8 cellular contexts compared by ENCODE assay signal in genomic region chr1:46340404-46341221, GRCh38. TPM values are rescaled to one million over a fixed set of nuclear protein-coding genes. Genes with fewer than 3 reads are reported as not detected.
DNase-seq lines count a peak whose midpoint lies in the region; ATAC-seq and TF ChIP-seq lines count a peak whose summit lies in the region.

Gene NSUN4 (plus strand): TSS chr1:46340807. CDS start chr1:46340827, 20 bp downstream.

- peak; percentile 68 for TF ChIP-seq CTCF in GM13976 (IDR thresholded peaks at IDR 0.05; ENCODE audit: borderline replicate concordance, control extremely low read depth, extremely low read depth, insufficient read depth, missing control alignments)
- peak; percentile 33 to 78 for TF ChIP-seq CTCF in right atrium auricular region (IDR thresholded peaks at IDR 0.05)
- TF ChIP-seq CTCF in uterus (IDR thresholded peaks at IDR 0.05): peak; percentile 67 to 77 (median 73)

- peak; percentile 62 for ATAC-seq in HG02884 (IDR thresholded peaks at IDR 0.05; ENCODE audit: unreplicated experiment)

- intact Hi-C loops in uterus (cut with DNase I; ENCODE audit: low total_unique reads): no loop called here

- in situ Hi-C loops in GM13976 (cut with MboI; ENCODE audit: low sequenced_read_pairs, unreplicated experiment): no loop called here

- peak; percentile 42 to 71 for TF ChIP-seq POLR2A in uterus (IDR thresholded peaks at IDR 0.05)

- H3K9me3 ChIP-seq in right atrium auricular region (no peaks in the 10 kb centered on the region), uterus (no peaks in the 10 kb centered on the region)

- H3K4me1 ChIP-seq in right atrium auricular region (peaks cover 0 to 24% of the 10 kb centered on the region in 2 donors), uterus (no peaks in the 10 kb centered on the region)

- H3K27ac ChIP-seq in right atrium auricular region (peak within 1 kb of the TSS; percentile 99), uterus (peak within 1 kb of the TSS; percentile 91 to 97)

- DNase-seq in GM13976 (ENCODE audit: low spot score) (peak; percentile 85), NCI-H1694 (lab: John Stamatoyannopoulos, UW) (peak; percentile 90), T-helper 2 cell (peak; percentile 64 to 92 (median 83)), anterior cingulate cortex (lab: John Stamatoyannopoulos, UW) (peak; percentile 60 to 95 (median 87)), right atrium auricular region (ENCODE audit: low spot score) (peak; percentile 98), pulmonary artery endothelial cell (ENCODE audit: low read depth, low spot score) (peak; percentile 73), uterus (peak; percentile 91 to 92)

- H3K4me3 ChIP-seq in right atrium auricular region (peak within 1 kb of the TSS; percentile 62 to 74), uterus (peak within 1 kb of the TSS; percentile 47 to 87)

- H3K36me3 ChIP-seq in right atrium auricular region (peaks cover 16% of the 10 kb centered on the region), uterus (no peaks in the 10 kb centered on the region)

- H3K27me3 ChIP-seq in right atrium auricular region: no peaks in the 10 kb centered on the region
- no peaks in the 10 kb centered on the region for H3K27me3 ChIP-seq in uterus

RNA-seq across cellular contexts. Expression of gene NSUN4, which starts in this region (rescaled TPM):
- total RNA-seq in right atrium auricular region (10 to 100 TPM in 1 of 2 donors, 1 to 10 TPM in 1; 9.1 to 13.9 TPM), pulmonary artery endothelial cell (17.3 and 22.8 TPM in 2 replicates), uterus (10 to 100 TPM in 3 of 4 donors, 1 to 10 TPM in 1; 1.0 to 42.4 (median 23.2) TPM)

Comparison
In these comparisons a context has a peak if more than half of its experiments do, and no peak if none do; other contexts are left out.
1. Peak in every context shown above with its lines: DNase-seq, ATAC-seq, H3K4me3 ChIP-seq and H3K27ac ChIP-seq.